In the genomic region with DNA sequence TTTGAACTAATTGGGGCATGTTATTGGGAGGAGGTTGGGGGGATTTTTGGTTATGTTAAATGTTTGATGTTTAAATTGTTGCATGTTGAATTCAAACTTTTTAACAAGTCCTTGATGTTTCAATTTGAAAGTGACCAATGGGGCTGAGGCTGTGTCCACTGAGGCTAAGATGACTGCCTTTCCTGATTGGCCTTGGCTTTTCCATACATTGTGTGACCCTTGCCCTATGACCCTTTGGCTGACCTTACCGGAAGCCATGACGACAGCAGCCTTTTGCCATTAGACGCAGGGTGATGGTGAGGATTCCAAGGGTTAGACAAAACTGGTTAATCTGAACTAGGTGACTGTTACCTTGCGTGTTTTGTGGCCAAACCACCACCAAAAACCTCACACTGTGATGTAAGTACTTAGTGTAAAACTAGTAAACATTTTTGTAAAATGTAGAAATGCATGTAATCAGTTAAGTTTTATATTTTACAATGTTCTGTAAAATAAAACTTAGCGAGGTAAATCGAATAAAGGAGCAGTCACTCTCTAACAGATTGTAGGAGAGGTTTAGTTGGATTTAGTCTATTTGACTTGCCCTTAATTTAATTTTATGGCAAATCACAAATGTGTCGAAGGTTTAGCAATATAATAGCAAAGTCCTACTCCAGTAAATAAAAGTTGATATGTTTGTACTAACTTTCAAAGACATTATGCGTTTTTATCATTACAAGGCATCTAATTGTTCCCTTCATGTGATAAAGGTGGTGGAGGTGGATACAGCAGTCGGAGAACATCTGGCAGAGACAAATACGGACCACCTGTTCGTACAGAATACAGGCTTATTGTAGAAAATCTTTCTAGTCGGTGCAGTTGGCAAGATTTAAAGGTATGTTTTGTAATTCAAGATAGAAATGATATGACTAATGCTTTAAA, we compare ENCODE assay signal across 8 cellular contexts. TPM values are rescaled to one million over a fixed set of nuclear protein-coding genes. Genes with fewer than 3 reads are reported as not detected.
DNase-seq lines count a peak whose midpoint lies in the region; ATAC-seq and TF ChIP-seq lines count a peak whose summit lies in the region.

No MANE protein-coding gene starts in this region.

- DNase-seq in AG04449 (ENCODE audit: low read depth, low spot score) (no peak), ascending aorta (ENCODE audit: low spot score in 2 of 2) (peak in 1 of 2 donors; percentile 44), right lobe of liver (no peak), tibial nerve (ENCODE audit: low spot score in 2 of 2) (peak in 1 of 2 donors; percentile 24), NOMO-1 treated with dmso at 0.1 percent for 144 hours (lab: John Stamatoyannopoulos, UW; ENCODE audit: unreplicated experiment) (no peak)
- DNase-seq in NK-92 treated with Interleukin-12 subunit alpha and Interleukin-12 subunit beta, amount 100 ng/mL, for 24 hours (lab: John Stamatoyannopoulos, UW), result no peak

- H3K27me3 ChIP-seq in HUES64 (ENCODE audit: insufficient read depth, low read length), result no peaks in the 10 kb centered on the region
- no peaks in the 10 kb centered on the region for H3K27me3 ChIP-seq in ascending aorta
- H3K27me3 ChIP-seq in right lobe of liver, result no peaks in the 10 kb centered on the region
- no peaks in the 10 kb centered on the region for H3K27me3 ChIP-seq in tibial nerve

- H3K27ac ChIP-seq in HUES64 (ENCODE audit: low read depth, low read length) (no peak overlapping the region), ascending aorta (peak overlapping the region; percentile 99 to 100), right lobe of liver (peak overlapping the region in 2 of 3 donors; percentile 100), tibial nerve (peak overlapping the region in 3 of 4 donors; percentile 98 to 100 (median 100))

- POLR2A ChIA-PET in AG04449 (lab: Yijun Ruan, JAX), result interaction anchor here (1.4 kb wide), 1 partner anchor 10 kb away, joined by 3 read pairs; no protein-coding TSS in a partner anchor

- TF ChIP-seq POLR2A in right lobe of liver (IDR thresholded peaks at IDR 0.05) (no peak), tibial nerve (IDR thresholded peaks at IDR 0.05) (no peak)

- CTCF ChIA-PET in AG04449 (lab: Yijun Ruan, JAX), result interaction anchor here (1.0 kb wide), 1 partner anchor 10 kb away, joined by 3 read pairs; no protein-coding TSS in a partner anchor

- WGBS in HUES64, result 84% methylated on average over 11 of the region's 12 CpGs
- WGBS in right lobe of liver (ENCODE audit: insufficient coverage, low coverage, low lambda C conversion rate, missing lambda C conversion rate), result 52% methylated on average over 12 of the region's 12 CpGs
- 64 to 65% methylated on average over 12 of the region's 12 CpGs for WGBS in tibial nerve, 2 donors

- H3K9ac ChIP-seq in HUES64 (ENCODE audit: low read depth, low read length), result peak overlapping the region; percentile 100; the same call in 1 of the 2 replicates

- TF ChIP-seq CTCF in AG04449 (IDR thresholded peaks at IDR 0.05; ENCODE audit: insufficient read depth, low read length, missing control alignments) (no peak), ascending aorta (IDR thresholded peaks at IDR 0.05) (no peak), right lobe of liver (IDR thresholded peaks at IDR 0.05) (no peak), tibial nerve (IDR thresholded peaks at IDR 0.05) (no peak)

- no peaks in the 10 kb centered on the region for H3K9me3 ChIP-seq in HUES64 (ENCODE audit: insufficient read depth, low read depth, low read length)
- no peaks in the 10 kb centered on the region for H3K9me3 ChIP-seq in ascending aorta
- H3K9me3 ChIP-seq in right lobe of liver, result no peaks in the 10 kb centered on the region
- H3K9me3 ChIP-seq in tibial nerve, result no peaks in the 10 kb centered on the region

- H3K4me3 ChIP-seq in AG04449 (ENCODE audit: low read depth, low read length) (peak overlapping the region; percentile 92), HUES64 (ENCODE audit: low read length) (peak overlapping the region; percentile 90), ascending aorta (peak overlapping the region; percentile 90 to 91), right lobe of liver (peak overlapping the region; percentile 89 to 94 (median 93)), tibial nerve (peak overlapping the region; percentile 88 to 94 (median 92))

- TF ChIP-seq EP300 in tibial nerve (IDR thresholded peaks at IDR 0.05), result no peak

- intact Hi-C loops in ascending aorta (cut with DNase I) (loop anchor here (5.0 kb wide), 4 partner anchors 242 to 1842 kb away; a partner anchor contains a TSS), right lobe of liver (cut with DNase I) (no loop called here)

- ATAC-seq in right lobe of liver, result no peak
- ATAC-seq in HG02852 (IDR thresholded peaks at IDR 0.05; ENCODE audit: unreplicated experiment), result no peak

- H3K4me1 ChIP-seq in HUES64 (ENCODE audit: insufficient read depth, low read length), result peaks cover 7% of the 10 kb centered on the region; the same call in 1 of the 2 replicates
- peaks cover 4 to 17% of the 10 kb centered on the region in 2 donors for H3K4me1 ChIP-seq in ascending aorta
- peaks cover 0 to 23% (median 5%) of the 10 kb centered on the region in 4 donors for H3K4me1 ChIP-seq in right lobe of liver
- H3K4me1 ChIP-seq in tibial nerve, result peaks cover 0 to 54% (median 6%) of the 10 kb centered on the region in 4 donors

- H3K36me3 ChIP-seq in HUES64 (ENCODE audit: insufficient read depth, low read length) (peaks cover 55% of the 10 kb centered on the region), ascending aorta (peaks cover 38 to 54% of the 10 kb centered on the region in 2 donors), right lobe of liver (peaks cover 9 to 52% (median 31%) of the 10 kb centered on the region in 4 donors), tibial nerve (peaks cover 0 to 52% (median 17%) of the 10 kb centered on the region in 3 donors)

RNA-seq across cellular contexts. Expression of a gene that starts 1.6 kb away (rescaled TPM):
- polyA plus RNA-seq in HUES64 (2013, experiment 1 of 2), result 136 TPM
- polyA plus RNA-seq in HUES64 (2013, experiment 2 of 2), result 121 TPM
- total RNA-seq in ascending aorta (23.9 TPM), right lobe of liver (100 to 1,000 TPM in 1 of 6 experiments, 10 to 100 TPM in 5; 35.1 to 111 (median 76.8) TPM), tibial nerve (100 to 1,000 TPM in 2 of 4 donors, 10 to 100 TPM in 2; 82.8 to 117 (median 103) TPM)

RNA-seq across cellular contexts. Expression of a gene that starts 48.2 kb away (rescaled TPM):
- 3.9 TPM for polyA plus RNA-seq in HUES64 (2013, experiment 1 of 2)
- 6.0 TPM for polyA plus RNA-seq in HUES64 (2013, experiment 2 of 2)
- 13.1 TPM for total RNA-seq in ascending aorta
- 1 to 10 TPM; 1.2 to 3.2 (median 2.4) TPM for total RNA-seq in right lobe of liver
- total RNA-seq in tibial nerve, result 10 to 100 TPM; 17.7 to 29.3 (median 22.7) TPM
